In the genomic region with DNA sequence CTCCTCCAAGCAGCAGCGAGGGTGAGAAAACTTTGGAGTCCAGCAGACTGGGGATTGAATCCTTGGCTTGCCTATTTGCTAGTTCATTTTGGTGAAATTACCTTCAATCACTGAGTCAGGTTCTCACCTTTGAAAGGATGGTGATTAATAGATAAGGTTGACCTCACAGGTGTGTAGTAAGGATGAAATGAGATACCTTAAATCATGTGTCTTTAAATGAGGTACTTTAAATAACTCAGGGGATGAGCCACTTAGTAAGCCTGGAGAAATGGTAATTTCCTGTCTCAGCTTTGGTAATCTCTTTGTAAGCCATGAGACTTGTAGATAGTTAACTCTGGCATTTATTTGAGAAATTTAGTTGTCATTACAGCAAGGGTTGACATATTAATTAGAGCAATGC, we compare ENCODE assay signal across 14 cellular contexts.
DNase-seq lines count a peak whose midpoint lies in the region; ATAC-seq and TF ChIP-seq lines count a peak whose summit lies in the region.
"Had no signal": no experiment of that assay in that cellular context is flagged by ENCODE, and none has a peak within 500 bp of the region (broad histone marks: within the 10 kb centered on the region; RNA-seq: fewer than 3 reads in every experiment).

No MANE protein-coding gene starts in this region.

- DNase-seq in RWPE2 (ENCODE audit: low spot score) (no peak), epithelial cell of esophagus (ENCODE audit: low read depth) (peak; percentile 58), NCI-H226 (no peak), hypothalamus (lab: John Stamatoyannopoulos, UW) (no peak)
- no peak for DNase-seq in stimulated activated effector memory CD8-positive, alpha-beta T cell treated with anti-CD3 and anti-CD28 coated beads, Interleukin-12 subunit alpha, Interleukin-12 subunit beta, amount 100 ng/mL, for 72 hours (ENCODE audit: low spot score in 2 of 2)
- DNase-seq: C1 segment of cervical spinal cord; CD4-positive, alpha-beta memory T cell; COR-L47; DMS153; DND-41; GM23248; H7; HCEC 1CT had no signal

- H3K4me3 ChIP-seq in RWPE2 (ENCODE audit: severe bottlenecking) (no peak overlapping the region), epithelial cell of esophagus (ENCODE audit: low read length) (no peak overlapping the region)
- H3K4me3 ChIP-seq: GM23248 had no signal

- no peaks in the 10 kb centered on the region for H3K36me3 Mint-ChIP-seq in stimulated activated effector memory CD8-positive, alpha-beta T cell treated with anti-CD3 and anti-CD28 coated beads, Interleukin-12 subunit alpha, Interleukin-12 subunit beta, amount 100 ng/mL, for 72 hours
- H3K36me3 Mint-ChIP-seq: CD4-positive, alpha-beta memory T cell had no signal

- H3K4me1 Mint-ChIP-seq in stimulated activated effector memory CD8-positive, alpha-beta T cell treated with anti-CD3 and anti-CD28 coated beads, Interleukin-12 subunit alpha, Interleukin-12 subunit beta, amount 100 ng/mL, for 72 hours, result peaks cover 38% of the 10 kb centered on the region

- no peaks in the 10 kb centered on the region for H3K36me3 ChIP-seq in RWPE2 (ENCODE audit: low read depth)

- H3K27ac Mint-ChIP-seq in stimulated activated effector memory CD8-positive, alpha-beta T cell treated with anti-CD3 and anti-CD28 coated beads, Interleukin-12 subunit alpha, Interleukin-12 subunit beta, amount 100 ng/mL, for 72 hours, result peak overlapping the region; percentile 64

- ATAC-seq in RWPE2 (ENCODE audit: low read depth) (no peak), HG02798 (IDR thresholded peaks at IDR 0.05; ENCODE audit: poor library complexity, unreplicated experiment) (no peak)
- no peak for ATAC-seq in stimulated activated effector memory CD8-positive, alpha-beta T cell treated with anti-CD3 and anti-CD28 coated beads, Interleukin-12 subunit alpha, Interleukin-12 subunit beta, amount 100 ng/mL, for 72 hours

- H3K27ac ChIP-seq in RWPE2 (ENCODE audit: poor library complexity, severe bottlenecking), result peak overlapping the region; percentile 33
- H3K27ac ChIP-seq: GM23248 had no signal

- no peak overlapping the region for H3K4me3 Mint-ChIP-seq in stimulated activated effector memory CD8-positive, alpha-beta T cell treated with anti-CD3 and anti-CD28 coated beads, Interleukin-12 subunit alpha, Interleukin-12 subunit beta, amount 100 ng/mL, for 72 hours
- H3K4me3 Mint-ChIP-seq: CD4-positive, alpha-beta memory T cell had no signal

- peaks cover 48% of the 10 kb centered on the region for H3K4me1 ChIP-seq in RWPE2 (ENCODE audit: insufficient read depth, poor library complexity, severe bottlenecking)

- TF ChIP-seq CTCF in RWPE2 (IDR thresholded peaks at IDR 0.05; ENCODE audit: poor library complexity, severe bottlenecking), result no peak
- TF ChIP-seq CTCF in epithelial cell of esophagus (IDR thresholded peaks at IDR 0.05; ENCODE audit: insufficient read depth, low read depth, low read length, missing control alignments), result no peak

- H3K9me3 Mint-ChIP-seq in stimulated activated effector memory CD8-positive, alpha-beta T cell treated with anti-CD3 and anti-CD28 coated beads, Interleukin-12 subunit alpha, Interleukin-12 subunit beta, amount 100 ng/mL, for 72 hours, result no peaks in the 10 kb centered on the region
- H3K9me3 Mint-ChIP-seq: CD4-positive, alpha-beta memory T cell had no signal

- no peaks in the 10 kb centered on the region for H3K9me3 ChIP-seq in RWPE2 (ENCODE audit: severe bottlenecking)

- no peaks in the 10 kb centered on the region for H3K27me3 ChIP-seq in RWPE2 (ENCODE audit: insufficient read depth, poor library complexity, severe bottlenecking)
